21 cellular contexts compared by ENCODE assay signal in the genomic region with DNA sequence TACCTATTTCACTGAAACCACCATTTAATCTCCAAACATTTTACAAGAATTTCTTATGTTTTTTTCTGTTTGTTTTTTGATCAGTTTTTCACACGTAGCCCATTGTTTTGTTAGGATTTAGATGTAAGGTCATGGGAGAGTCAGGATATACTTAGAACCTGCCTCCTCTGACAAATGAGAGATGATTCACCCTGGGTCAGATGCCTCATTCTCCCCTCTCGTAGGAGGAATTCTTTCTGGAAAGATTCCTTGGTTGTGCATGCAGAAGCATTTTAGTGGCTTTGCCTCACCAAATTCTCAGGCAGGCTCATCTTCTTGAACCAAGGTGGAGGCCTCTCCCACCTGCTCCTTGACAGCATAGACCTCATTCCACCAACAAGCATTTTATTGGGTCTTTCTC.
DNase-seq lines count a peak whose midpoint lies in the region; ATAC-seq and TF ChIP-seq lines count a peak whose summit lies in the region.
"Had no signal": no experiment of that assay in that cellular context is flagged by ENCODE, and none has a peak within 500 bp of the region (broad histone marks: within the 10 kb centered on the region; RNA-seq: fewer than 3 reads in every experiment).

No MANE protein-coding gene starts in this region.

- H3K27ac ChIP-seq in lower lobe of right lung = no peak overlapping the region
- H3K27ac ChIP-seq: C4-2B, vagina had no signal

- H3K4me1 ChIP-seq in lower lobe of right lung = no peaks in the 10 kb centered on the region
- H3K4me1 ChIP-seq: vagina had no signal

- peaks cover 23% of the 10 kb centered on the region for H3K36me3 Mint-ChIP-seq in nephron progenitor cell (ENCODE audit: low read depth)
- no peaks in the 10 kb centered on the region for H3K36me3 Mint-ChIP-seq in activated T-helper 1 cell treated with anti-CD3 and anti-CD28 coated beads, Interleukin-12 subunit alpha, Interleukin-12 subunit beta, Interleukin-2, Interleukin-4 antibody, amounts not matched to agents 30 ng/mL and 10 ng/mL and 1 ng/mL, durations not matched to agents 14 hours and 24 hours and 36 hours (ENCODE audit: low read depth)
- H3K36me3 Mint-ChIP-seq: activated naive CD8-positive, alpha-beta T cell; IgD-negative memory B cell; naive B cell had no signal

- no peak for ATAC-seq in lower lobe of right lung
- ATAC-seq in HG02852 (IDR thresholded peaks at IDR 0.05; ENCODE audit: unreplicated experiment) = no peak
- ATAC-seq: left colon, right cardiac atrium had no signal

- no peaks in the 10 kb centered on the region for H3K36me3 ChIP-seq in lower lobe of right lung
- H3K36me3 ChIP-seq: vagina had no signal

- H3K4me1 Mint-ChIP-seq in nephron progenitor cell = peaks cover 13% of the 10 kb centered on the region
- no peaks in the 10 kb centered on the region for H3K4me1 Mint-ChIP-seq in activated T-helper 1 cell treated with anti-CD3 and anti-CD28 coated beads, Interleukin-12 subunit alpha, Interleukin-12 subunit beta, Interleukin-2, Interleukin-4 antibody, amounts not matched to agents 30 ng/mL and 10 ng/mL and 1 ng/mL, durations not matched to agents 14 hours and 24 hours and 36 hours (ENCODE audit: low read depth)
- H3K4me1 Mint-ChIP-seq: IgD-negative memory B cell, naive B cell had no signal

- peak overlapping the region; percentile 25 for H3K27ac Mint-ChIP-seq in nephron progenitor cell
- H3K27ac Mint-ChIP-seq in activated T-helper 1 cell treated with anti-CD3 and anti-CD28 coated beads, Interleukin-12 subunit alpha, Interleukin-12 subunit beta, Interleukin-2, Interleukin-4 antibody, amounts not matched to agents 30 ng/mL and 10 ng/mL and 1 ng/mL, durations not matched to agents 14 hours and 24 hours and 36 hours = no peak overlapping the region
- H3K27ac Mint-ChIP-seq: activated naive CD8-positive, alpha-beta T cell; IgD-negative memory B cell; naive B cell had no signal

- DNase-seq in Daoy (ENCODE audit: low read depth) (peak; percentile 23), NCI-H226 (peak; percentile 90), epithelial cell of esophagus (ENCODE audit: low read depth) (peak; percentile 77), nephron progenitor cell (no peak), lower lobe of right lung (no peak), COLO668 (lab: John Stamatoyannopoulos, UW; ENCODE audit: unreplicated experiment) (no peak)
- no peak for DNase-seq in activated T-helper 1 cell treated with anti-CD3 and anti-CD28 coated beads, Interleukin-12 subunit alpha, Interleukin-12 subunit beta, Interleukin-2, Interleukin-4 antibody, amounts not matched to agents 30 ng/mL and 10 ng/mL and 1 ng/mL, durations not matched to agents 14 hours and 24 hours and 36 hours (ENCODE audit: low spot score)
- DNase-seq: activated CD4-positive, CD25-positive, alpha-beta regulatory T cell; activated CD8-positive, alpha-beta memory T cell treated with anti-CD3 and anti-CD28 coated beads, Interleukin-2, amount 50 U/mL, for 4 hours; left colon; naive B cell; NCI-H1436 treated with DMSO at 0.1 percent for 48 hours; NCI-H510A; OCI-M1; right cardiac atrium; stimulated activated naive CD4-positive, alpha-beta T cell had no signal

- no peaks in the 10 kb centered on the region for H3K27me3 ChIP-seq in lower lobe of right lung (ENCODE audit: low read depth)
- H3K27me3 ChIP-seq: vagina had no signal

- no peak for TF ChIP-seq CTCF in epithelial cell of esophagus (IDR thresholded peaks at IDR 0.05; ENCODE audit: insufficient read depth, low read depth, low read length, missing control alignments)
- no peak for TF ChIP-seq CTCF in nephron progenitor cell (IDR thresholded peaks at IDR 0.05)
- TF ChIP-seq CTCF in lower lobe of right lung (IDR thresholded peaks at IDR 0.05) = no peak

- H3K4me3 Mint-ChIP-seq in nephron progenitor cell = no peak overlapping the region
- H3K4me3 Mint-ChIP-seq in activated T-helper 1 cell treated with anti-CD3 and anti-CD28 coated beads, Interleukin-12 subunit alpha, Interleukin-12 subunit beta, Interleukin-2, Interleukin-4 antibody, amounts not matched to agents 30 ng/mL and 10 ng/mL and 1 ng/mL, durations not matched to agents 14 hours and 24 hours and 36 hours = no peak overlapping the region
- H3K4me3 Mint-ChIP-seq: activated naive CD8-positive, alpha-beta T cell; IgD-negative memory B cell; naive B cell had no signal

- intact Hi-C loops in lower lobe of right lung (cut with DNase I) = no loop called here
- intact Hi-C loops in activated T-helper 1 cell treated with anti-CD3 and anti-CD28 coated beads, Interleukin-12 subunit alpha, Interleukin-12 subunit beta, Interleukin-2, Interleukin-4 antibody, amounts not matched to agents 30 ng/mL and 10 ng/mL and 1 ng/mL, durations not matched to agents 14 hours and 24 hours and 36 hours (cut with micrococcal nuclease) = no loop called here

- no peaks in the 10 kb centered on the region for H3K27me3 Mint-ChIP-seq in nephron progenitor cell (ENCODE audit: low read depth, poor library complexity)
- no peaks in the 10 kb centered on the region for H3K27me3 Mint-ChIP-seq in activated T-helper 1 cell treated with anti-CD3 and anti-CD28 coated beads, Interleukin-12 subunit alpha, Interleukin-12 subunit beta, Interleukin-2, Interleukin-4 antibody, amounts not matched to agents 30 ng/mL and 10 ng/mL and 1 ng/mL, durations not matched to agents 14 hours and 24 hours and 36 hours (ENCODE audit: insufficient read depth)
- H3K27me3 Mint-ChIP-seq: IgD-negative memory B cell, naive B cell had no signal

- peaks cover 47% of the 10 kb centered on the region for H3K9me3 Mint-ChIP-seq in nephron progenitor cell
- no peaks in the 10 kb centered on the region for H3K9me3 Mint-ChIP-seq in activated T-helper 1 cell treated with anti-CD3 and anti-CD28 coated beads, Interleukin-12 subunit alpha, Interleukin-12 subunit beta, Interleukin-2, Interleukin-4 antibody, amounts not matched to agents 30 ng/mL and 10 ng/mL and 1 ng/mL, durations not matched to agents 14 hours and 24 hours and 36 hours
- H3K9me3 Mint-ChIP-seq: IgD-negative memory B cell had no signal

- H3K4me3 ChIP-seq in epithelial cell of esophagus (ENCODE audit: low read length) = no peak overlapping the region
- no peak overlapping the region for H3K4me3 ChIP-seq in lower lobe of right lung
- H3K4me3 ChIP-seq: vagina had no signal

- H3K9me3 ChIP-seq in lower lobe of right lung = peaks cover 6% of the 10 kb centered on the region
- H3K9me3 ChIP-seq: vagina had no signal

Comparison
In these comparisons a context has a peak if more than half of its experiments do, and no peak if none do; other contexts are left out.
1. DNase-seq: peak in Daoy (single experiment), NCI-H226 (single experiment) and epithelial cell of esophagus (single experiment); none in nephron progenitor cell (single experiment), lower lobe of right lung (single experiment), COLO668 (single experiment) and activated T-helper 1 cell treated with anti-CD3 and anti-CD28 coated beads, Interleukin-12 subunit alpha, Interleukin-12 subunit beta, Interleukin-2, Interleukin-4 antibody, amounts not matched to agents 30 ng/mL and 10 ng/mL and 1 ng/mL, durations not matched to agents 14 hours and 24 hours and 36 hours (single experiment).